ENCODE assay signal across 25 cellular contexts in genomic region chr14:99681832-99682148, GRCh38. TPM values are rescaled to one million over a fixed set of nuclear protein-coding genes. Genes with fewer than 3 reads are reported as not detected.
DNase-seq lines count a peak whose midpoint lies in the region; ATAC-seq and TF ChIP-seq lines count a peak whose summit lies in the region.
"Had no signal": no experiment of that assay in that cellular context is flagged by ENCODE, and none has a peak within 500 bp of the region (broad histone marks: within the 10 kb centered on the region; RNA-seq: fewer than 3 reads in every experiment).

No MANE protein-coding gene starts in this region.

- DNase-seq in activated naive CD4-positive, alpha-beta T cell treated with anti-CD3 and anti-CD28 coated beads, Interleukin-2, amount 10 ng/mL, durations not matched to agents 7 days and 5 days: no peak
- no peak for DNase-seq in activated naive CD4-positive, alpha-beta T cell treated with anti-CD3 and anti-CD28 coated beads, Interleukin-2, amount 50 U/mL, for 72 hours (ENCODE audit: low spot score in 2 of 2)
- DNase-seq in NCI-H146 (lab: John Stamatoyannopoulos, UW): peak; percentile 32
- peak; percentile 40 for DNase-seq in islet precursor cell
- no peak for DNase-seq in type B pancreatic cell (ENCODE audit: extremely low spot score, unreplicated experiment)
- no peak for DNase-seq in superior temporal gyrus (ENCODE audit: extremely low spot score)
- DNase-seq in NCI-H1930 (lab: John Stamatoyannopoulos, UW): no peak
- DNase-seq: activated CD4-positive, alpha-beta T cell treated with anti-CD3 and anti-CD28 coated beads, Interleukin-2, amount 50 U/mL, for 1 hour; Calu3; cerebellar nuclear complex; EL; gastrocnemius medialis; GM23248; left colon; mesenchymal stem cell; MM.1S; NCI-H1436; retina; SIG-M5; stimulated activated CD4-positive, alpha-beta T cell treated with anti-CD3 and anti-CD28 coated beads, Interleukin-1b, Interleukin-23, amount 100 ng/mL, for 48 hours; T-helper 9 cell; transverse colon; WERI-Rb-1 had no signal

- H3K4me3 Mint-ChIP-seq in activated naive CD4-positive, alpha-beta T cell treated with anti-CD3 and anti-CD28 coated beads, Interleukin-2, amount 10 ng/mL, durations not matched to agents 7 days and 5 days: peak overlapping the region; percentile 42
- peak overlapping the region; percentile 60 for H3K4me3 Mint-ChIP-seq in type B pancreatic cell

- no peak overlapping the region for H3K27ac Mint-ChIP-seq in activated naive CD4-positive, alpha-beta T cell treated with anti-CD3 and anti-CD28 coated beads, Interleukin-2, amount 10 ng/mL, durations not matched to agents 7 days and 5 days
- no peak overlapping the region for H3K27ac Mint-ChIP-seq in activated naive CD4-positive, alpha-beta T cell treated with anti-CD3 and anti-CD28 coated beads, Interleukin-2, amount 50 U/mL, for 72 hours
- H3K27ac Mint-ChIP-seq in type B pancreatic cell: peak overlapping the region; percentile 31

- H3K9me3 Mint-ChIP-seq in activated naive CD4-positive, alpha-beta T cell treated with anti-CD3 and anti-CD28 coated beads, Interleukin-2, amount 10 ng/mL, durations not matched to agents 7 days and 5 days: peaks cover 7% of the 10 kb centered on the region
- peaks cover 3 to 7% of the 10 kb centered on the region in 2 donors for H3K9me3 Mint-ChIP-seq in activated naive CD4-positive, alpha-beta T cell treated with anti-CD3 and anti-CD28 coated beads, Interleukin-2, amount 50 U/mL, for 72 hours
- no peaks in the 10 kb centered on the region for H3K9me3 Mint-ChIP-seq in type B pancreatic cell

- H3K36me3 Mint-ChIP-seq in activated naive CD4-positive, alpha-beta T cell treated with anti-CD3 and anti-CD28 coated beads, Interleukin-2, amount 10 ng/mL, durations not matched to agents 7 days and 5 days: no peaks in the 10 kb centered on the region
- no peaks in the 10 kb centered on the region for H3K36me3 Mint-ChIP-seq in activated naive CD4-positive, alpha-beta T cell treated with anti-CD3 and anti-CD28 coated beads, Interleukin-2, amount 50 U/mL, for 72 hours
- H3K36me3 Mint-ChIP-seq in type B pancreatic cell: no peaks in the 10 kb centered on the region

- CTCF ChIA-PET in activated naive CD4-positive, alpha-beta T cell treated with anti-CD3 and anti-CD28 coated beads, Interleukin-2, amount 10 ng/mL, durations not matched to agents 7 days and 5 days (lab: Charles Lee): interaction anchor here (2.4 kb wide), 1 partner anchor 12 kb away, joined by 5 read pairs; no protein-coding TSS in a partner anchor

- peaks cover 15% of the 10 kb centered on the region for H3K4me1 Mint-ChIP-seq in activated naive CD4-positive, alpha-beta T cell treated with anti-CD3 and anti-CD28 coated beads, Interleukin-2, amount 10 ng/mL, durations not matched to agents 7 days and 5 days
- H3K4me1 Mint-ChIP-seq in type B pancreatic cell (ENCODE audit: unreplicated experiment): peaks cover 9% of the 10 kb centered on the region

- peaks cover 46% of the 10 kb centered on the region for H3K27me3 Mint-ChIP-seq in activated naive CD4-positive, alpha-beta T cell treated with anti-CD3 and anti-CD28 coated beads, Interleukin-2, amount 10 ng/mL, durations not matched to agents 7 days and 5 days
- H3K27me3 Mint-ChIP-seq in type B pancreatic cell: peaks cover 16% of the 10 kb centered on the region

- TF ChIP-seq CTCF in type B pancreatic cell (conservative IDR thresholded peaks at IDR 0.05): no peak

- no peak for ATAC-seq in activated naive CD4-positive, alpha-beta T cell treated with anti-CD3 and anti-CD28 coated beads, Interleukin-2, amount 50 U/mL, for 72 hours
- ATAC-seq in GM18502 (IDR thresholded peaks at IDR 0.05; ENCODE audit: poor library complexity, unreplicated experiment): no peak
- ATAC-seq: gastrocnemius medialis, GM12878, left colon had no signal

RNA-seq across cellular contexts. Expression of gene CYP46A1, which starts 2.3 kb away (rescaled TPM):
- under 1 TPM; 0.14 to 0.21 TPM for total RNA-seq in activated naive CD4-positive, alpha-beta T cell treated with anti-CD3 and anti-CD28 coated beads, Interleukin-2, amount 50 U/mL, for 72 hours
- total RNA-seq in type B pancreatic cell (ENCODE audit: low replicate concordance): 0.98 and 4.7 TPM in 2 replicates
- total RNA-seq: Calu3, GM12878 had no signal

RNA-seq across cellular contexts. Expression of gene HHIPL1, which starts 36.9 kb away (rescaled TPM):
- under 1 TPM; 0.16 to 0.32 TPM for total RNA-seq in activated naive CD4-positive, alpha-beta T cell treated with anti-CD3 and anti-CD28 coated beads, Interleukin-2, amount 50 U/mL, for 72 hours
- total RNA-seq in type B pancreatic cell (ENCODE audit: low replicate concordance): 0.19 and 1.4 TPM in 2 replicates
- total RNA-seq: Calu3, GM12878 had no signal

Comparison
In these comparisons a context has a peak if more than half of its experiments do, and no peak if none do; other contexts are left out.
1. DNase-seq: peak in NCI-H146 (single experiment) and islet precursor cell (single experiment); none in activated naive CD4-positive, alpha-beta T cell treated with anti-CD3 and anti-CD28 coated beads, Interleukin-2, amount 10 ng/mL, durations not matched to agents 7 days and 5 days (single experiment), activated naive CD4-positive, alpha-beta T cell treated with anti-CD3 and anti-CD28 coated beads, Interleukin-2, amount 50 U/mL, for 72 hours (0 of 2), type B pancreatic cell (single experiment), superior temporal gyrus (single experiment) and NCI-H1930 (0 of 2).